18 cellular contexts compared by ENCODE assay signal in genomic region chr2:147232225-147232669, GRCh38.
A peak's percentile ranks its signal among the peaks of the same experiment; 100 is the strongest.
DNase-seq lines count a peak whose midpoint lies in the region; ATAC-seq, FAIRE-seq and TF ChIP-seq lines count a peak whose summit lies in the region.
"Had no signal": no experiment of that assay in that cellular context is flagged by ENCODE, and none has a peak within 500 bp of the region (broad histone marks: within the 10 kb centered on the region; RNA-seq: fewer than 3 reads in every experiment).

No MANE protein-coding gene starts in this region.

- no peaks in the 10 kb centered on the region for H3K27me3 ChIP-seq in bronchial epithelial cell (ENCODE audit: control insufficient read depth, insufficient read depth, low read length)
- H3K27me3 ChIP-seq: esophagus squamous epithelium, spleen had no signal

- no peak for TF ChIP-seq CTCF in bronchial epithelial cell (IDR thresholded peaks at IDR 0.05; ENCODE audit: insufficient read depth, low read length, severe bottlenecking)

- ATAC-seq in GM18868 (IDR thresholded peaks at IDR 0.05; ENCODE audit: unreplicated experiment) = peak; percentile 47
- ATAC-seq in GM18502 (IDR thresholded peaks at IDR 0.05; ENCODE audit: poor library complexity, unreplicated experiment) = no peak
- ATAC-seq in Right ventricle myocardium superior (ENCODE audit: poor library complexity) = no peak
- ATAC-seq: left colon, Panc1 had no signal

- DNase-seq in COLO829 (ENCODE audit: low spot score) (peak; percentile 10), NCI-H345 (lab: John Stamatoyannopoulos, UW) (peak; percentile 80), bronchial epithelial cell (ENCODE audit: low read depth) (peak; percentile 9), amygdala (lab: John Stamatoyannopoulos, UW) (no peak), Right ventricle myocardium superior (no peak)
- DNase-seq in stimulated activated naive CD4-positive, alpha-beta T cell treated with Interleukin-2 at 50 U/mL for 16 hours (lab: John Stamatoyannopoulos, UW) = no peak
- DNase-seq: activated naive CD4-positive, alpha-beta T cell; dermis blood vessel endothelial cell; esophagus squamous epithelium; HFFc6; Kasumi-1; left colon; spleen; SW 1271; WERI-Rb-1 had no signal

- H3K36me3 ChIP-seq in bronchial epithelial cell (ENCODE audit: control insufficient read depth, insufficient read depth, low read length) = no peaks in the 10 kb centered on the region
- H3K36me3 ChIP-seq: esophagus squamous epithelium, spleen, WERI-Rb-1 had no signal

- no peak overlapping the region for H3K4me3 ChIP-seq in bronchial epithelial cell (ENCODE audit: low read depth, low read length)
- H3K4me3 ChIP-seq: esophagus squamous epithelium, spleen had no signal

- no peak for FAIRE-seq in bronchial epithelial cell (lab: Jason Lieb, UNC)

- intact Hi-C loops in Right ventricle myocardium superior (cut with DNase I) = no loop called here

Comparison
In these comparisons a context has a peak if more than half of its experiments do, and no peak if none do; other contexts are left out.
1. DNase-seq: peak in COLO829 (single experiment), NCI-H345 (single experiment) and bronchial epithelial cell (single experiment); none in stimulated activated naive CD4-positive, alpha-beta T cell treated with Interleukin-2 at 50 U/mL for 16 hours (single experiment), amygdala (0 of 56) and Right ventricle myocardium superior (single experiment).